ENCODE assay signal across 27 cellular contexts in the genomic region with DNA sequence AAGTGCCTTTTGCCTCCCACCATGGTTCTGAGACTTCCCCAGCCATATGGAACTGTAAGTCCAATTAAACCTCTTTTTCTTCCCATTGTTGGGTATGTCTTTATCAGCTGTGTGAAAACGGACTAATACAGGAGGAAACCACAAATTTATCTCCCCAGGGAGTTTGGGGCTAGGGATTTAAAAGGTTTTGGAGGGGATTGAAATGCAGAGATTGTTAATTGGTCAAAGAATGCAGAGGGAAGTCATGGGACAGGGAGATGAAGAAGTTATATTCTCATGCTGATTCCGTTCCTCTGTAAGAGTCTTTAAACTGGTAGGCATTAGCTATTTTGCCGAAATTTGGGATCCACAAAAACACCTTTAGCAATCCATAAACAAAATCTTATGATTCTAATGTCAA. TPM values are rescaled to one million over a fixed set of nuclear protein-coding genes. Genes with fewer than 3 reads are reported as not detected.
"Had no signal": no experiment of that assay in that cellular context is flagged by ENCODE, and none has a peak within 500 bp of the region (broad histone marks: within the 10 kb centered on the region; RNA-seq: fewer than 3 reads in every experiment).

No MANE protein-coding gene starts in this region.

- DNase-seq: activated CD4-positive, alpha-beta T cell treated with anti-CD3 and anti-CD28 coated beads for 1 hour; activated CD4-positive, alpha-beta T cell treated with anti-CD3 and anti-CD28 coated beads, Interleukin-2, amount 10 ng/mL, durations not matched to agents 7 days and 5 days; activated CD8-positive, alpha-beta T cell treated with anti-CD3 and anti-CD28 coated beads for 36 hours; activated gamma-delta T cell treated with Interleukin-2 at 50 U/mL for 16 hours; activated naive CD4-positive, alpha-beta T cell treated with anti-CD3 and anti-CD28 coated beads, Interleukin-2, amount 50 U/mL, for 16 hours; activated T-cell treated with anti-CD3 and anti-CD28 coated beads, Interleukin-2, amount 50 U/mL, for 4 hours; central memory CD4-positive, alpha-beta T cell; esophagus squamous epithelium; foreskin melanocyte; heart right ventricle; left lung; lower lobe of right lung; mucosa of descending colon; stimulated activated CD4-positive, alpha-beta T cell treated with anti-CD3 and anti-CD28 coated beads, Interleukin-12 subunit alpha, Interleukin-12 subunit beta, amount 100 ng/mL, for 4 hours; stimulated activated CD4-positive, alpha-beta T cell treated with anti-CD3 and anti-CD28 coated beads, Interleukin-4, amount 100 ng/mL, for 1 hour; stimulated activated naive CD8-positive, alpha-beta T cell treated with anti-CD3 and anti-CD28 coated beads, Interleukin-15, Interleukin-2, amounts not matched to agents 100 U/mL and 50 U/mL, for 24 hours; T-helper 2 cell; testis; transverse colon had no signal

- H3K27me3 ChIP-seq: breast epithelium, esophagus squamous epithelium, left lung, neutrophil, testis, transverse colon had no signal

- H3K9me3 ChIP-seq: breast epithelium, esophagus squamous epithelium, heart right ventricle, left lung, lower lobe of right lung, mucosa of descending colon, neutrophil, testis, transverse colon had no signal

- H3K4me3 ChIP-seq: breast epithelium, esophagus squamous epithelium, heart right ventricle, left lung, lower lobe of right lung, mucosa of descending colon, skin epidermis, testis, transverse colon had no signal

- ATAC-seq: activated CD8-positive, alpha-beta T cell treated with anti-CD3 and anti-CD28 coated beads for 36 hours; activated T-cell treated with anti-CD3 and anti-CD28 coated beads, Interleukin-2, amount 50 U/mL, for 4 hours; activated T-helper 17 cell treated with anti-CD3 and anti-CD28 coated beads, Interleukin-2, amount 50 U/mL, for 72 hours; heart right ventricle; left lung; lower lobe of right lung; mucosa of descending colon; natural killer cell treated with Interleukin-12 subunit alpha and Interleukin-12 subunit beta and Interleukin-15 and Interleukin-18, amount 100 ng/mL, for 72 hours; sciatic nerve; stimulated activated naive CD8-positive, alpha-beta T cell treated with anti-CD3 and anti-CD28 coated beads, Interleukin-15, Interleukin-2, amounts not matched to agents 100 U/mL and 50 U/mL, for 24 hours had no signal

- H3K4me1 ChIP-seq: breast epithelium, esophagus squamous epithelium, heart right ventricle, left lung, lower lobe of right lung, testis, transverse colon had no signal

- H3K36me3 ChIP-seq: breast epithelium, esophagus squamous epithelium, heart right ventricle, left lung, lower lobe of right lung, neutrophil, transverse colon had no signal

- H3K27ac ChIP-seq: breast epithelium, epithelial cell of prostate, esophagus squamous epithelium, heart right ventricle, left lung, lower lobe of right lung, neutrophil, skin epidermis, testis, transverse colon had no signal

RNA-seq across cellular contexts. Expression of a gene that starts 57.9 kb away (rescaled TPM):
- polyA plus RNA-seq: heart right ventricle, urinary bladder had no signal
